In genomic region chr17:82751171-82751570, GRCh38 we compare ENCODE assay signal across 1 cellular context.
TF ChIP-seq lines count a peak whose summit lies in the region.

No MANE protein-coding gene starts in this region.

TF ChIP-seq in K562, 482 proteins besides CTCF, POLR2A, EP300 and RAD21 (continued from another document and continues in another):
- TF ChIP-seq ZNF512 (tag; IDR thresholded peaks at IDR 0.05) (no peak), ZBTB5 (IDR thresholded peaks at IDR 0.05) (no peak), FOXP1 (CRISPR knock-in tag; IDR thresholded peaks at IDR 0.05) (0 out of 2 replicates have a peak, but pooled peaks have one; percentile 47), CBX1 (IDR thresholded peaks at IDR 0.05; ENCODE audit: low read depth) (peak; percentile 38; the same call in 1 of the 2 replicates), RB1 (IDR thresholded peaks at IDR 0.05; ENCODE audit: low read depth) (peak; percentile 61; the same call in 1 of the 2 replicates), MYC (IDR thresholded peaks at IDR 0.05; ENCODE audit: low read depth, low read length) (no peak), MYC (CRISPR knock-in tag; IDR thresholded peaks at IDR 0.05; ENCODE audit: borderline replicate concordance, low read depth) (no peak), ZNF584 (CRISPR knock-in tag; IDR thresholded peaks at IDR 0.05; ENCODE audit: low read depth) (no peak), JUND (IDR thresholded peaks at IDR 0.05; ENCODE audit: borderline replicate concordance, low read depth, low read length) (no peak), JUND (tag; IDR thresholded peaks at IDR 0.05; ENCODE audit: borderline replicate concordance, low read depth, low read length) (no peak), HDAC2 (IDR thresholded peaks at IDR 0.05) (no peak), RBBP5 (IDR thresholded peaks at IDR 0.05; ENCODE audit: borderline replicate concordance, insufficient read depth, low read length, poor library complexity, severe bottlenecking) (no peak), MBD1 (CRISPR knock-in tag; IDR thresholded peaks at IDR 0.05) (0 out of 2 replicates have a peak, but pooled peaks have one; percentile 35), SRSF7 (optimal IDR thresholded peaks at IDR 0.05; ENCODE audit: low read depth, low read length) (no peak), BRF2 (IDR thresholded peaks at IDR 0.05; ENCODE audit: borderline replicate concordance, insufficient read depth, insufficient read length) (no peak), MAZ (CRISPR knock-in tag; conservative IDR thresholded peaks at IDR 0.05 in 1 of 2, IDR thresholded peaks at IDR 0.05 in 1 of 2) (peak in 1 of 2 experiments; percentile 4; a peak in 2 of 4 replicates), TGIF2 (CRISPR knock-in tag; IDR thresholded peaks at IDR 0.05) (no peak), THAP12 (CRISPR knock-in tag; IDR thresholded peaks at IDR 0.05) (0 out of 2 replicates have a peak, but pooled peaks have one; percentile 41), ZNF212 (CRISPR knock-in tag; IDR thresholded peaks at IDR 0.05) (no peak), ZNF518B (CRISPR knock-in tag; IDR thresholded peaks at IDR 0.05) (no peak), HDAC6 (IDR thresholded peaks at IDR 0.05; ENCODE audit: low read depth, low read length) (no peak), ZNF197 (CRISPR knock-in tag; IDR thresholded peaks at IDR 0.05; ENCODE audit: low read depth) (no peak), U2AF2 (optimal IDR thresholded peaks at IDR 0.05; ENCODE audit: low read depth, low read length) (no peak), GTF2E2 (tag; IDR thresholded peaks at IDR 0.05) (no peak), HEY1 (CRISPR knock-in tag; IDR thresholded peaks at IDR 0.05; ENCODE audit: borderline replicate concordance) (no peak), ZNF184 (CRISPR knock-in tag; IDR thresholded peaks at IDR 0.05) (no peak), EZH2 (IDR thresholded peaks at IDR 0.05; ENCODE audit: borderline replicate concordance, low read depth, low read length) (no peak), TEAD1 (CRISPR knock-in tag; IDR thresholded peaks at IDR 0.05) (peak in 1 of 2 experiments; percentile 34; a peak in 1 of 4 replicates), CHD7 (IDR thresholded peaks at IDR 0.05; ENCODE audit: low read depth, low read length) (no peak), PHTF2 (CRISPR knock-in tag; IDR thresholded peaks at IDR 0.05) (no peak)
